17 cellular contexts compared by ENCODE assay signal in genomic region chr10:6345404-6345803, GRCh38.
"Had no signal": no experiment of that assay in that cellular context is flagged by ENCODE, and none has a peak within 500 bp of the region (broad histone marks: within the 10 kb centered on the region; RNA-seq: fewer than 3 reads in every experiment).

No MANE protein-coding gene starts in this region.

- H3K4me1 Mint-ChIP-seq: neural crest cell had no signal

- H3K27ac Mint-ChIP-seq: activated CD4-positive, alpha-beta memory T cell treated with anti-CD3 and anti-CD28 coated beads, Interleukin-2, amount 10 ng/mL, durations not matched to agents 7 days and 5 days; stimulated activated naive CD8-positive, alpha-beta T cell treated with anti-CD3 and anti-CD28 coated beads, Interleukin-15, amount 100 ng/mL, for 72 hours had no signal

- ATAC-seq: activated CD4-positive, CD25-positive, alpha-beta regulatory T cell treated with anti-CD3 and anti-CD28 coated beads, Interleukin-2, amount 50 U/mL, for 24 hours; left cardiac atrium; lower lobe of right lung; stimulated activated naive CD8-positive, alpha-beta T cell treated with anti-CD3 and anti-CD28 coated beads, Interleukin-15, amount 100 ng/mL, for 72 hours had no signal

- H3K4me3 Mint-ChIP-seq: activated CD4-positive, alpha-beta memory T cell treated with anti-CD3 and anti-CD28 coated beads, Interleukin-2, amount 10 ng/mL, durations not matched to agents 7 days and 5 days; neural crest cell; stimulated activated naive CD8-positive, alpha-beta T cell treated with anti-CD3 and anti-CD28 coated beads, Interleukin-15, amount 100 ng/mL, for 72 hours had no signal

- H3K27me3 Mint-ChIP-seq: stimulated activated naive CD8-positive, alpha-beta T cell treated with anti-CD3 and anti-CD28 coated beads, Interleukin-15, amount 100 ng/mL, for 72 hours had no signal

- DNase-seq: activated CD4-positive, alpha-beta memory T cell treated with anti-CD3 and anti-CD28 coated beads, Interleukin-2, amount 10 ng/mL, durations not matched to agents 7 days and 5 days; activated gamma-delta T cell; activated T-cell treated with anti-CD3 and anti-CD28 coated beads, Interleukin-2, amount 50 U/mL, for 48 hours; aorta; brain microvascular endothelial cell; central memory CD4-positive, alpha-beta T cell; glutamatergic neuron; hippocampal formation; left cardiac atrium; lower lobe of right lung; stimulated activated CD4-positive, alpha-beta T cell treated with anti-CD3 and anti-CD28 coated beads, Interleukin-12 subunit alpha, Interleukin-12 subunit beta, amount 100 ng/mL, for 4 hours; stimulated activated CD4-positive, alpha-beta T cell treated with anti-CD3 and anti-CD28 coated beads, Interleukin-1b, Interleukin-23, amount 100 ng/mL, for 48 hours; stimulated activated naive CD8-positive, alpha-beta T cell treated with anti-CD3 and anti-CD28 coated beads, Interleukin-15, amount 100 ng/mL, for 72 hours; SW 1271; transverse colon had no signal
